Comparison of ENCODE assay signal across 1 cellular context in genomic region chr3:38782148-38782547, GRCh38.
TF ChIP-seq lines count a peak whose summit lies in the region.

No MANE protein-coding gene starts in this region.

TF ChIP-seq in HepG2, 621 proteins besides CTCF, POLR2A, EP300 and RAD21:
- no peak for TF ChIP-seq FOXO1 (CRISPR knock-in tag; IDR thresholded peaks at IDR 0.05)
- TF ChIP-seq ZNF552 (CRISPR knock-in tag; IDR thresholded peaks at IDR 0.05; ENCODE audit: borderline replicate concordance) = no peak
- no peak for TF ChIP-seq NFE2L2 (IDR thresholded peaks at IDR 0.05; ENCODE audit: low read length)
- TF ChIP-seq ZNF850 (CRISPR knock-in tag; conservative IDR thresholded peaks at IDR 0.05) = no peak
- no peak for TF ChIP-seq KDM6A (CRISPR knock-in tag; IDR thresholded peaks at IDR 0.05; ENCODE audit: low read depth)
- TF ChIP-seq ZNF264 (CRISPR knock-in tag; IDR thresholded peaks at IDR 0.05) = no peak
- TF ChIP-seq U2AF2 (IDR thresholded peaks at IDR 0.05; ENCODE audit: low read depth, low read length) = no peak
- TF ChIP-seq TAF15 (IDR thresholded peaks at IDR 0.05; ENCODE audit: low read depth, low read length, poor library complexity, severe bottlenecking) = no peak
- TF ChIP-seq NPAS2 (CRISPR knock-in tag; IDR thresholded peaks at IDR 0.05; ENCODE audit: borderline replicate concordance) = no peak
- TF ChIP-seq RXRB (CRISPR knock-in tag; IDR thresholded peaks at IDR 0.05; ENCODE audit: borderline replicate concordance) = no peak
- TF ChIP-seq NCOA5 (CRISPR knock-in tag; IDR thresholded peaks at IDR 0.05) = no peak
- no peak for TF ChIP-seq ZNF136 (CRISPR knock-in tag; IDR thresholded peaks at IDR 0.05; ENCODE audit: low read depth)
- no peak for TF ChIP-seq ZNF512 (CRISPR knock-in tag; IDR thresholded peaks at IDR 0.05)
- no peak for TF ChIP-seq SETDB1 (CRISPR knock-in tag; IDR thresholded peaks at IDR 0.05; ENCODE audit: borderline replicate concordance)
- TF ChIP-seq SMYD3 (CRISPR knock-in tag; IDR thresholded peaks at IDR 0.05) = no peak
